In the genomic region with DNA sequence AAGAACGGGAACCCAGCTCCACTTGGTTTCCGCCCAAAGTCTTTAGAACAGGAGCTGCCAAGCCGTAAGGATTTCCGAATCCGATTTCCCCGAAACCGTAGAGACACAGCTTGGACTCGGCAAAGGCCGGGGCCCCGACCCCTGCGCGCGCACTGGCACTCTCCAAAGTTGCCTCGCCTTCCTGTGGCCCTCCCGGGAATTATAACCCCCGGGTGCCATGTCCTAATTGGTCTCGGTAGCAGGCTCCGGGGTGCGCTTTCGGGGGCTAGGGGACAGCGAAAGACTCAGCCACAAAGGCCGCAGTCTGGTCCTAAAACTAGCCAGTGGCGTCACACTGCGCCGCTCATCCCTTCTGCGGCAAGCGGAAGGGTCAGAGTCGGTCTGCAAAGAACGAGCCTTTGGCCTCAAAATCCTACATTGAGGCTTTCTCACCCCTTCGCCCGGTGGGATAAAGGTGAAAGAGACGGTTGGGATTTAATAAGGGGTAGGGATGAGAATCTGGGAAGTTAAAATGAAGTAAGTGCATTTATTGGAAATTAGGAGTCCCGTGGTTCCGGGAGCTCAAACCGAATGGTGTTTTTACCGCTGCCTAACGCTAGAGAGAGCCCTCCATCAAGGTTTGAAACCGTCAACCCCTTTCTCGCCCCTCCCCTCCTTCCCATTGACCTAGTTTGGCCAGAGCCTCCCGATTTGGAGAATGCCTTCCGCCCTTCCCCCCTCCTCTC, we compare ENCODE assay signal across 8 cellular contexts. TPM values are rescaled to one million over a fixed set of nuclear protein-coding genes. Genes with fewer than 3 reads are reported as not detected.
DNase-seq lines count a peak whose midpoint lies in the region; ATAC-seq, FAIRE-seq and TF ChIP-seq lines count a peak whose summit lies in the region.

No MANE protein-coding gene starts in this region.

- peaks cover 3% of the 10 kb centered on the region; the same call in 1 of the 2 replicates for H3K27me3 Mint-ChIP-seq in HFFc6 (ENCODE audit: insufficient read depth)

- no peaks in the 10 kb centered on the region for H3K9me3 Mint-ChIP-seq in HFFc6

- peak overlapping the region; percentile 100 for H3K27ac Mint-ChIP-seq in HFFc6

- H3K27ac ChIP-seq in angular gyrus (ENCODE audit: low read depth, low read length): peak overlapping the region; percentile 42
- peak overlapping the region; percentile 85 to 100 (median 99) for H3K27ac ChIP-seq in heart right ventricle
- H3K27ac ChIP-seq in pancreas: peak overlapping the region; percentile 65 to 99 (median 86)

- H3K4me1 Mint-ChIP-seq in HFFc6 (ENCODE audit: low read depth): peaks cover 71% of the 10 kb centered on the region

- peak; percentile 83 for DNase-seq in HFFc6
- peak; percentile 53 for DNase-seq in NCI-H1048 (lab: John Stamatoyannopoulos, UW)
- peak; percentile 90 for DNase-seq in SKM-1 (lab: John Stamatoyannopoulos, UW; ENCODE audit: unreplicated experiment)
- peak; percentile 75 to 97 for DNase-seq in heart right ventricle
- peak; percentile 71 to 93 (median 85) for DNase-seq in pancreas

- TF ChIP-seq CTCF in HFFc6 (IDR thresholded peaks at IDR 0.05) (peak; percentile 80), heart right ventricle (IDR thresholded peaks at IDR 0.05) (peak; percentile 32 to 86 (median 73)), pancreas (IDR thresholded peaks at IDR 0.05) (peak; percentile 19 to 55 (median 37))

- no peaks in the 10 kb centered on the region for H3K36me3 ChIP-seq in ES-I3 (ENCODE audit: insufficient read depth, low read length)
- H3K36me3 ChIP-seq in heart right ventricle: peaks cover 0 to 12% (median 2%) of the 10 kb centered on the region in 9 donors
- H3K36me3 ChIP-seq in pancreas: peaks cover 0 to 8% (median 0%) of the 10 kb centered on the region in 3 donors

- H3K4me1 ChIP-seq in ES-I3 (ENCODE audit: insufficient read depth, low read length): peaks cover 26% of the 10 kb centered on the region
- H3K4me1 ChIP-seq in heart right ventricle: peaks cover 4 to 71% (median 38%) of the 10 kb centered on the region in 9 donors
- peaks cover 4 to 14% (median 7%) of the 10 kb centered on the region in 3 donors for H3K4me1 ChIP-seq in pancreas

- peak overlapping the region; percentile 97 for H3K4me3 Mint-ChIP-seq in HFFc6

- peak overlapping the region; percentile 46 to 95 (median 73) for H3K4me3 ChIP-seq in heart right ventricle
- H3K4me3 ChIP-seq in pancreas: peak overlapping the region; percentile 3 to 80 (median 50)

- ATAC-seq in heart right ventricle: peak; percentile 60 to 82 (median 75)
- peak; percentile 66 to 77 (median 70) for ATAC-seq in pancreas
- no peak for ATAC-seq in GM21381 (IDR thresholded peaks at IDR 0.05; ENCODE audit: unreplicated experiment)

- no peaks in the 10 kb centered on the region for H3K9me3 ChIP-seq in ES-I3 (ENCODE audit: control insufficient read depth, insufficient read depth, low read length)
- H3K9me3 ChIP-seq in heart right ventricle: no peaks in the 10 kb centered on the region
- no peaks in the 10 kb centered on the region for H3K9me3 ChIP-seq in pancreas

- intact Hi-C loops in heart right ventricle (cut with DNase I) (loop anchor here in 7 of 10 donors (1.0 to 10.0 kb wide), 7 partner anchors 1210 to 1410 kb away; no protein-coding TSS in a partner anchor), pancreas (cut with DNase I) (loop anchor here in 2 of 3 donors (5.0 kb wide), 2 partner anchors 1214 to 1219 kb away; no protein-coding TSS in a partner anchor)

- H3K36me3 Mint-ChIP-seq in HFFc6 (ENCODE audit: low read depth): peaks cover 16% of the 10 kb centered on the region

- H3K27me3 ChIP-seq in heart right ventricle (no peaks in the 10 kb centered on the region), pancreas (no peaks in the 10 kb centered on the region)

- peak overlapping the region; percentile 92 for H3K9ac ChIP-seq in ES-I3 (ENCODE audit: low read depth, low read length)

- FAIRE-seq in pancreas (lab: Jason Lieb, UNC): no peak

- 0% methylated on average over 41 of the region's 41 CpGs for WGBS in heart right ventricle, 2 donors
- 1 to 3% methylated on average over 41 of the region's 41 CpGs for WGBS in pancreas, 2 donors

RNA-seq across cellular contexts. Expression of a gene that starts 6.7 kb away (rescaled TPM):
- 10 to 100 TPM; 28.0 to 36.5 (median 31.1) TPM for total RNA-seq in HFFc6 (2021; fragmentation: NEBNext Ultra II Directional; extraction: Animal tissue kit (Norgen Biotek cat#: 25700))
- total RNA-seq in heart right ventricle: 100 to 1,000 TPM in 2 of 10 donors, 10 to 100 TPM in 8; 27.9 to 154 (median 51.7) TPM
- polyA plus RNA-seq in heart right ventricle: 10 to 100 TPM; 33.9 to 52.2 TPM
- total RNA-seq in pancreas: 10 to 100 TPM; 19.0 to 48.1 (median 30.5) TPM
- 10 to 100 TPM; 27.1 to 40.7 TPM for polyA plus RNA-seq in pancreas

RNA-seq across cellular contexts. Expression of a gene that starts 36.2 kb away (rescaled TPM):
- not detected for total RNA-seq in HFFc6 (2021; fragmentation: NEBNext Ultra II Directional; extraction: Animal tissue kit (Norgen Biotek cat#: 25700))
- total RNA-seq in heart right ventricle: not detected
- not detected for polyA plus RNA-seq in heart right ventricle
- not detected for total RNA-seq in pancreas
- not detected for polyA plus RNA-seq in pancreas

Comparison
In these comparisons a context has a peak if more than half of its experiments do, and no peak if none do; other contexts are left out.
1. H3K27ac ChIP-seq: peak in every context shown above with its lines; median percentile 99 in heart right ventricle; 86 in pancreas; 42 in angular gyrus.